ENCODE assay signal across 1 cellular context in genomic region chr3:122458992-122459391, GRCh38.
TF ChIP-seq lines count a peak whose summit lies in the region.

No MANE protein-coding gene starts in this region.

TF ChIP-seq in SK-N-SH treated with all-trans-retinoic acid at 6 μM for 48 hours, 23 proteins besides CTCF, POLR2A, EP300 and RAD21 (continued from another document):
- TF ChIP-seq TSHZ2 (CRISPR knock-in tag; IDR thresholded peaks at IDR 0.05) (no peak), PATZ1 (CRISPR knock-in tag; IDR thresholded peaks at IDR 0.05; ENCODE audit: borderline replicate concordance) (no peak), PPARA (CRISPR knock-in tag; IDR thresholded peaks at IDR 0.05; ENCODE audit: borderline replicate concordance) (no peak)
